Comparison of ENCODE assay signal across 17 cellular contexts in genomic region chr4:121191351-121191750, GRCh38. TPM values are rescaled to one million over a fixed set of nuclear protein-coding genes. Genes with fewer than 3 reads are reported as not detected.
DNase-seq lines count a peak whose midpoint lies in the region; ATAC-seq and TF ChIP-seq lines count a peak whose summit lies in the region.
"Had no signal": no experiment of that assay in that cellular context is flagged by ENCODE, and none has a peak within 500 bp of the region (broad histone marks: within the 10 kb centered on the region; RNA-seq: fewer than 3 reads in every experiment).

No MANE protein-coding gene starts in this region.

- H3K27ac Mint-ChIP-seq in activated naive CD4-positive, alpha-beta T cell treated with anti-CD3 and anti-CD28 coated beads, Interleukin-2, amount 10 ng/mL, durations not matched to agents 7 days and 5 days, result peak overlapping the region; percentile 73
- no peak overlapping the region for H3K27ac Mint-ChIP-seq in activated naive CD4-positive, alpha-beta T cell treated with anti-CD3 and anti-CD28 coated beads for 36 hours
- H3K27ac Mint-ChIP-seq in T-cell (peak overlapping the region; percentile 87 to 91), chondrocyte (ENCODE audit: unreplicated experiment) (no peak overlapping the region)
- H3K27ac Mint-ChIP-seq in effector memory CD8-positive, alpha-beta T cell, result peak overlapping the region; percentile 64 to 65

- TF ChIP-seq POLR2A in heart left ventricle (IDR thresholded peaks at IDR 0.05), result no peak

- no peaks in the 10 kb centered on the region for H3K36me3 ChIP-seq in heart left ventricle

- CTCF ChIA-PET in activated naive CD4-positive, alpha-beta T cell treated with anti-CD3 and anti-CD28 coated beads, Interleukin-2, amount 10 ng/mL, durations not matched to agents 7 days and 5 days (lab: Charles Lee), result interaction anchor here (0.9 to 4.6 kb wide), 11 partner anchors 9 to 268 kb away, joined by 3 to 97 read pairs (median 12); no protein-coding TSS in a partner anchor
- CTCF ChIA-PET in activated naive CD4-positive, alpha-beta T cell treated with anti-CD3 and anti-CD28 coated beads for 36 hours (lab: Charles Lee), result interaction anchor here (1.1 to 5.5 kb wide), 17 partner anchors 8 to 120 kb away, joined by 3 to 86 read pairs (median 18); no protein-coding TSS in a partner anchor
- CTCF ChIA-PET in T-cell (lab: Charles Lee), result interaction anchor here (0.6 to 3.5 kb wide), 15 partner anchors 8 to 61 kb away, joined by 3 to 19 read pairs (median 6); no protein-coding TSS in a partner anchor

- POLR2A ChIA-PET in T-cell (lab: Charles Lee), result interaction anchor here in 1 of 2 donors (0.7 kb wide), 1 partner anchor 88 kb away, joined by 3 read pairs; no protein-coding TSS in a partner anchor

- intact Hi-C loops in activated naive CD4-positive, alpha-beta T cell treated with anti-CD3 and anti-CD28 coated beads for 36 hours (cut with micrococcal nuclease), result loop anchor here (2.0 to 5.0 kb wide), 4 partner anchors 466 to 1035 kb away; partner anchors contain the start of gene ANXA5
- intact Hi-C loops in heart left ventricle (cut with DNase I), result loop anchor here in 5 of 10 donors (2.0 to 10.0 kb wide), 6 partner anchors 61 to 543 kb away; no protein-coding TSS in a partner anchor

- peaks cover 57% of the 10 kb centered on the region for H3K4me1 Mint-ChIP-seq in activated naive CD4-positive, alpha-beta T cell treated with anti-CD3 and anti-CD28 coated beads, Interleukin-2, amount 10 ng/mL, durations not matched to agents 7 days and 5 days
- H3K4me1 Mint-ChIP-seq in activated naive CD4-positive, alpha-beta T cell treated with anti-CD3 and anti-CD28 coated beads for 36 hours (ENCODE audit: low read depth), result peaks cover 49% of the 10 kb centered on the region
- H3K4me1 Mint-ChIP-seq in T-cell (peaks cover 58 to 61% (median 59%) of the 10 kb centered on the region in 3 donors), chondrocyte (ENCODE audit: low read depth) (peaks cover 2% of the 10 kb centered on the region)
- H3K4me1 Mint-ChIP-seq in effector memory CD8-positive, alpha-beta T cell (ENCODE audit: low read depth in 2 of 2), result peaks cover 35 to 63% of the 10 kb centered on the region in 2 donors

- TF ChIP-seq CTCF in heart left ventricle (IDR thresholded peaks at IDR 0.05), result no peak
- TF ChIP-seq CTCF in chondrocyte (IDR thresholded peaks at IDR 0.05), result no peak

- peaks cover 0 to 5% (median 0%) of the 10 kb centered on the region in 9 donors for H3K27me3 ChIP-seq in heart left ventricle

- H3K4me3 ChIP-seq in heart left ventricle, result no peak overlapping the region

- H3K9me3 ChIP-seq in heart left ventricle, result no peaks in the 10 kb centered on the region

- H3K36me3 Mint-ChIP-seq in activated naive CD4-positive, alpha-beta T cell treated with anti-CD3 and anti-CD28 coated beads, Interleukin-2, amount 10 ng/mL, durations not matched to agents 7 days and 5 days, result peaks cover 8% of the 10 kb centered on the region
- H3K36me3 Mint-ChIP-seq in activated naive CD4-positive, alpha-beta T cell treated with anti-CD3 and anti-CD28 coated beads for 36 hours (ENCODE audit: low read depth), result no peaks in the 10 kb centered on the region
- H3K36me3 Mint-ChIP-seq in T-cell (no peaks in the 10 kb centered on the region), chondrocyte (ENCODE audit: low read depth) (no peaks in the 10 kb centered on the region)
- H3K36me3 Mint-ChIP-seq in effector memory CD8-positive, alpha-beta T cell (ENCODE audit: insufficient read depth), result peaks cover 4% of the 10 kb centered on the region

- H3K27ac ChIP-seq in heart left ventricle, result no peak overlapping the region

- peaks cover 2% of the 10 kb centered on the region for H3K9me3 Mint-ChIP-seq in activated naive CD4-positive, alpha-beta T cell treated with anti-CD3 and anti-CD28 coated beads, Interleukin-2, amount 10 ng/mL, durations not matched to agents 7 days and 5 days
- no peaks in the 10 kb centered on the region for H3K9me3 Mint-ChIP-seq in activated naive CD4-positive, alpha-beta T cell treated with anti-CD3 and anti-CD28 coated beads for 36 hours
- H3K9me3 Mint-ChIP-seq in T-cell, result no peaks in the 10 kb centered on the region
- no peaks in the 10 kb centered on the region for H3K9me3 Mint-ChIP-seq in effector memory CD8-positive, alpha-beta T cell
- H3K9me3 Mint-ChIP-seq in chondrocyte (ENCODE audit: low read depth), result no peaks in the 10 kb centered on the region

- no peak for ATAC-seq in T-cell (replicated peaks in 1 of 4)
- ATAC-seq in effector memory CD8-positive, alpha-beta T cell (replicated peaks), result peak; percentile 34
- ATAC-seq in GM21717 (IDR thresholded peaks at IDR 0.05; ENCODE audit: unreplicated experiment), result no peak
- ATAC-seq in heart left ventricle, result no peak

- H3K4me1 ChIP-seq in heart left ventricle, result peaks cover 0 to 20% (median 0%) of the 10 kb centered on the region in 12 donors

- H3K27me3 Mint-ChIP-seq in activated naive CD4-positive, alpha-beta T cell treated with anti-CD3 and anti-CD28 coated beads, Interleukin-2, amount 10 ng/mL, durations not matched to agents 7 days and 5 days, result no peaks in the 10 kb centered on the region
- H3K27me3 Mint-ChIP-seq in activated naive CD4-positive, alpha-beta T cell treated with anti-CD3 and anti-CD28 coated beads for 36 hours (ENCODE audit: low read depth), result no peaks in the 10 kb centered on the region
- no peaks in the 10 kb centered on the region for H3K27me3 Mint-ChIP-seq in T-cell
- H3K27me3 Mint-ChIP-seq in effector memory CD8-positive, alpha-beta T cell, result no peaks in the 10 kb centered on the region
- peaks cover 25% of the 10 kb centered on the region for H3K27me3 Mint-ChIP-seq in chondrocyte (ENCODE audit: low read depth)

- H3K4me3 Mint-ChIP-seq in activated naive CD4-positive, alpha-beta T cell treated with anti-CD3 and anti-CD28 coated beads, Interleukin-2, amount 10 ng/mL, durations not matched to agents 7 days and 5 days, result no peak overlapping the region
- H3K4me3 Mint-ChIP-seq in activated naive CD4-positive, alpha-beta T cell treated with anti-CD3 and anti-CD28 coated beads for 36 hours, result no peak overlapping the region
- H3K4me3 Mint-ChIP-seq in T-cell (peak overlapping the region in 1 of 3 donors; percentile 63), chondrocyte (ENCODE audit: unreplicated experiment) (no peak overlapping the region)
- H3K4me3 Mint-ChIP-seq in effector memory CD8-positive, alpha-beta T cell, result peak overlapping the region; percentile 68 to 76

- WGBS in heart left ventricle, 4 donors, result 85 to 93% (median 92%) methylated on average over 1 of the region's 1 CpG

- DNase-seq in activated naive CD4-positive, alpha-beta T cell treated with anti-CD3 and anti-CD28 coated beads, Interleukin-2, amount 10 ng/mL, durations not matched to agents 7 days and 5 days, result no peak
- DNase-seq in activated naive CD4-positive, alpha-beta T cell treated with anti-CD3 and anti-CD28 coated beads for 36 hours, result no peak
- DNase-seq in T-cell (no peak), heart left ventricle (no peak), chondrocyte (ENCODE audit: low spot score) (no peak)
- no peak for DNase-seq in effector memory CD8-positive, alpha-beta T cell
- DNase-seq: C1 segment of cervical spinal cord; MV-4-11; NCI-H1436; NCI-H2029; NCI-H2171; NCI-H446; NCI-H69; NK-92 treated with Interleukin-12 subunit alpha and Interleukin-12 subunit beta, amount 100 ng/mL, for 24 hours; OCI-M1 had no signal

RNA-seq across cellular contexts. Expression of gene TNIP3, which starts 27.2 kb away (rescaled TPM):
- total RNA-seq in activated naive CD4-positive, alpha-beta T cell treated with anti-CD3 and anti-CD28 coated beads for 36 hours, result 1 to 10 TPM; 1.8 to 2.7 TPM
- total RNA-seq in T-cell (1 to 10 TPM; 1.2 to 2.0 (median 1.2) TPM), heart left ventricle (under 1 TPM in 2 of 9 donors, not detected in 7; 0.14 to 0.59 TPM), chondrocyte (0.31 TPM in 1 of 3 replicates, not detected in the others)
- under 1 TPM in 1 of 2 donors, not detected in 1; 0.07 TPM for polyA plus RNA-seq in heart left ventricle
- total RNA-seq: H1 had no signal
- polyA plus RNA-seq: H1 had no signal

Comparison
In these comparisons a context has a peak if more than half of its experiments do, and no peak if none do; other contexts are left out.
1. H3K27ac Mint-ChIP-seq: peak in activated naive CD4-positive, alpha-beta T cell treated with anti-CD3 and anti-CD28 coated beads, Interleukin-2, amount 10 ng/mL, durations not matched to agents 7 days and 5 days (single experiment), T-cell (2 of 2) and effector memory CD8-positive, alpha-beta T cell (2 of 2); none in activated naive CD4-positive, alpha-beta T cell treated with anti-CD3 and anti-CD28 coated beads for 36 hours (single experiment) and chondrocyte (single experiment).
2. H3K4me3 Mint-ChIP-seq: peak in effector memory CD8-positive, alpha-beta T cell (2 of 2); none in activated naive CD4-positive, alpha-beta T cell treated with anti-CD3 and anti-CD28 coated beads, Interleukin-2, amount 10 ng/mL, durations not matched to agents 7 days and 5 days (single experiment), activated naive CD4-positive, alpha-beta T cell treated with anti-CD3 and anti-CD28 coated beads for 36 hours (single experiment) and chondrocyte (single experiment).